ENCODE assay signal across 20 cellular contexts in genomic region chr10:1515780-1516491, GRCh38.
"Had no signal": no experiment of that assay in that cellular context is flagged by ENCODE, and none has a peak within 500 bp of the region (broad histone marks: within the 10 kb centered on the region; RNA-seq: fewer than 3 reads in every experiment).

No MANE protein-coding gene starts in this region.

- H3K27me3 ChIP-seq: adrenal gland, ascending aorta, brain microvascular endothelial cell, sigmoid colon had no signal

- H3K4me3 ChIP-seq: adrenal gland, ascending aorta, lung, sigmoid colon, smooth muscle cell, transverse colon had no signal

- H3K4me2 ChIP-seq: smooth muscle cell had no signal

- H3K4me1 ChIP-seq: adrenal gland, ascending aorta, sigmoid colon, transverse colon had no signal

- H3K27ac Mint-ChIP-seq: activated naive CD8-positive, alpha-beta T cell; activated T-cell treated with anti-CD3 and anti-CD28 coated beads, Interleukin-2, amount 50 U/mL, for 24 hours; activated T-helper 17 cell treated with anti-CD3 and anti-CD28 coated beads, Interleukin-2, amount 50 U/mL, for 72 hours; naive B cell; stimulated activated naive B cell treated with anti-CD40 and anti-IgM and Interleukin-4, amounts not matched to agents 10 μg/mL and 1 μg/mL and 100 μg/mL, for 72 hours had no signal

- H3K36me3 ChIP-seq: adrenal gland, ascending aorta, brain microvascular endothelial cell, sigmoid colon, transverse colon had no signal

- H3K36me3 Mint-ChIP-seq: activated naive CD8-positive, alpha-beta T cell; naive B cell; stimulated activated naive B cell treated with anti-CD40 and anti-IgM and Interleukin-4, amounts not matched to agents 10 μg/mL and 1 μg/mL and 100 μg/mL, for 72 hours had no signal

- H3K9me3 Mint-ChIP-seq: activated T-cell treated with anti-CD3 and anti-CD28 coated beads, Interleukin-2, amount 50 U/mL, for 24 hours; stimulated activated naive B cell treated with anti-CD40 and anti-IgM and Interleukin-4, amounts not matched to agents 10 μg/mL and 1 μg/mL and 100 μg/mL, for 72 hours had no signal

- H3K27me3 Mint-ChIP-seq: activated naive CD8-positive, alpha-beta T cell had no signal

- H3K4me3 Mint-ChIP-seq: activated naive CD8-positive, alpha-beta T cell; activated T-cell treated with anti-CD3 and anti-CD28 coated beads, Interleukin-2, amount 50 U/mL, for 24 hours; activated T-helper 17 cell treated with anti-CD3 and anti-CD28 coated beads, Interleukin-2, amount 50 U/mL, for 72 hours; stimulated activated naive B cell treated with anti-CD40 and anti-IgM and Interleukin-4, amounts not matched to agents 10 μg/mL and 1 μg/mL and 100 μg/mL, for 72 hours had no signal

- DNase-seq: activated naive CD4-positive, alpha-beta T cell; activated T-cell treated with anti-CD3 and anti-CD28 coated beads, Interleukin-2, amount 50 U/mL, for 24 hours; adrenal gland; brain microvascular endothelial cell; caudate nucleus; dermis blood vessel endothelial cell; effector CD8-positive, alpha-beta T cell; foreskin melanocyte; naive B cell; occipital lobe; sigmoid colon; stimulated activated CD4-positive, alpha-beta T cell treated with anti-CD3 and anti-CD28 coated beads, Interleukin-15, amount 100 ng/mL, for 24 hours; stimulated activated naive B cell treated with anti-CD40 and anti-IgM and Interleukin-4, amounts not matched to agents 10 μg/mL and 1 μg/mL and 100 μg/mL, for 72 hours; transverse colon had no signal

- ATAC-seq: activated T-helper 17 cell treated with anti-CD3 and anti-CD28 coated beads, Interleukin-2, amount 50 U/mL, for 72 hours; left lobe of liver; stimulated activated naive B cell treated with anti-CD40 and anti-IgM and Interleukin-4, amounts not matched to agents 10 μg/mL and 1 μg/mL and 100 μg/mL, for 72 hours had no signal

- H3K4me1 Mint-ChIP-seq: activated T-helper 17 cell treated with anti-CD3 and anti-CD28 coated beads, Interleukin-2, amount 50 U/mL, for 72 hours had no signal

- H3K27ac ChIP-seq: adrenal gland, ascending aorta, brain microvascular endothelial cell, sigmoid colon, transverse colon had no signal
